Comparison of ENCODE assay signal across 15 cellular contexts in the genomic region with DNA sequence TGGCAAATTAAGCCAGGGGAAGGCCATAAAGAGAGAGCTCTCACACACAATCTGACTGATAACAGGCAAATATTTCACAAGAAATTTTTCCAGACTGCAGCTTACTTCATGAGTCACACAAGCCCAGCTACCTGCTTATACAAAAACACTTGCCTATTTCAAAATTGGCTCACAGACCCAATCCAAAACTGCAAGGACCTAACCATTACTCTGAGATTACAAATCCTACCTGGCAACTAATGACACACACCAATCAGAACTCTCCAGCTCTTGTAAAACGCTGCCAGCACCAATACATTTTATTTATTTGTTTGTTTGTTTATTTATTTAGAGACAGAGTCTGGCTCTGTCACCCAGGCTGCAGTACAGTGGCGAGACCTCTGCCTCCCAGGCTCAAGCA. TPM values are rescaled to one million over a fixed set of nuclear protein-coding genes. Genes with fewer than 3 reads are reported as not detected.
DNase-seq lines count a peak whose midpoint lies in the region; ATAC-seq and TF ChIP-seq lines count a peak whose summit lies in the region.
"Had no signal": no experiment of that assay in that cellular context is flagged by ENCODE, and none has a peak within 500 bp of the region (broad histone marks: within the 10 kb centered on the region; RNA-seq: fewer than 3 reads in every experiment).

No MANE protein-coding gene starts in this region.

- ATAC-seq in GM21528 (IDR thresholded peaks at IDR 0.05; ENCODE audit: low FRiP score, unreplicated experiment) = no peak

- DNase-seq in D341Med (ENCODE audit: low spot score) (peak; percentile 38), HPDE6-E6E7 (ENCODE audit: extremely low spot score) (peak; percentile 17), SK-MEL-5 (ENCODE audit: low read depth, low spot score) (peak; percentile 57), iPS-NIHi11 (ENCODE audit: low spot score) (peak; percentile 51), HUDEP-2 (lab: John Stamatoyannopoulos, UW; ENCODE audit: unreplicated experiment in 76 of 76) (no peak), NCI-H1694 (lab: John Stamatoyannopoulos, UW) (no peak), RWPE1 (ENCODE audit: low spot score) (no peak)
- DNase-seq: activated CD4-positive, CD25-positive, alpha-beta regulatory T cell treated with anti-CD3 and anti-CD28 coated beads, Interleukin-2, amount 50 U/mL, for 72 hours; activated CD8-positive, alpha-beta memory T cell treated with anti-CD3 and anti-CD28 coated beads, Interleukin-2, amount 50 U/mL, for 48 hours; endodermal cell; H7; NCI-H446; stimulated activated CD4-positive, alpha-beta T cell treated with anti-CD3 and anti-CD28 coated beads, Interleukin-4, amount 100 ng/mL, for 1 hour had no signal

- POLR2A ChIA-PET in RWPE1 (lab: Yijun Ruan, JAX; ENCODE audit: low non-redundant PET) = no interaction called here

- CTCF ChIA-PET in RWPE1 (lab: Yijun Ruan, JAX) = no interaction called here

- no peak overlapping the region for H3K27ac ChIP-seq in RWPE1
- H3K27ac ChIP-seq: tibial nerve had no signal

- TF ChIP-seq CTCF in RWPE1 (conservative IDR thresholded peaks at IDR 0.05; ENCODE audit: low read depth) = no peak

- in situ Hi-C loops in SK-MEL-5 (cut with HindIII; ENCODE audit: low pct_unique_long_range_greater_than_20kb, low sequenced_read_pairs) = no loop called here

RNA-seq across cellular contexts. Expression of a gene that starts 18.1 kb away (rescaled TPM):
- total RNA-seq in SK-MEL-5 (2014; rRNA removed; shearing (Covaris generic)) = 3.6 and 3.9 TPM in 2 replicates
- 1.8 and 2.0 TPM in 2 replicates for polyA plus RNA-seq in SK-MEL-5 (2015; cell fraction: cytosol; rRNA removed)
- polyA plus RNA-seq in SK-MEL-5 (2015; cell fraction: nucleus; rRNA removed) = 1.7 and 3.4 TPM in 2 replicates

RNA-seq across cellular contexts. Expression of a gene that starts 52.8 kb away (rescaled TPM):
- total RNA-seq in SK-MEL-5 (2014; rRNA removed; shearing (Covaris generic)) = 8.2 and 10.2 TPM in 2 replicates
- polyA plus RNA-seq in SK-MEL-5 (2015; cell fraction: cytosol; rRNA removed) = 5.8 and 6.9 TPM in 2 replicates
- polyA plus RNA-seq in SK-MEL-5 (2015; cell fraction: nucleus; rRNA removed) = 7.4 and 9.4 TPM in 2 replicates

RNA-seq across cellular contexts. Expression of a gene that starts 57.5 kb away (rescaled TPM):
- 3.0 and 3.5 TPM in 2 replicates for total RNA-seq in SK-MEL-5 (2014; rRNA removed; shearing (Covaris generic))
- 0.91 and 1.6 TPM in 2 replicates for polyA plus RNA-seq in SK-MEL-5 (2015; cell fraction: cytosol; rRNA removed)
- 2.6 and 4.7 TPM in 2 replicates for polyA plus RNA-seq in SK-MEL-5 (2015; cell fraction: nucleus; rRNA removed)

Comparison
In these comparisons a context has a peak if more than half of its experiments do, and no peak if none do; other contexts are left out.
1. DNase-seq: peak in D341Med (single experiment), HPDE6-E6E7 (single experiment), SK-MEL-5 (single experiment) and iPS-NIHi11 (single experiment); none in HUDEP-2 (0 of 76), NCI-H1694 (single experiment) and RWPE1 (single experiment).